ENCODE assay signal across 13 cellular contexts in genomic region chr2:162926501-162926900, GRCh38.
DNase-seq lines count a peak whose midpoint lies in the region; FAIRE-seq and TF ChIP-seq lines count a peak whose summit lies in the region.
"Had no signal": no experiment of that assay in that cellular context is flagged by ENCODE, and none has a peak within 500 bp of the region (broad histone marks: within the 10 kb centered on the region; RNA-seq: fewer than 3 reads in every experiment).

No MANE protein-coding gene starts in this region.

- POLR2A ChIA-PET in RWPE1 (lab: Yijun Ruan, JAX; ENCODE audit: low non-redundant PET), result no interaction called here

- no peak overlapping the region for H3K4me3 ChIP-seq in fibroblast of pulmonary artery (replicated peaks; ENCODE audit: low read depth, low read length)
- H3K4me3 ChIP-seq in skeletal muscle satellite cell (ENCODE audit: low read length), result no peak overlapping the region
- H3K4me3 ChIP-seq in sigmoid colon, result no peak overlapping the region

- TF ChIP-seq POLR2A in H54 (IDR thresholded peaks at IDR 0.05; ENCODE audit: low read depth, low read length), result no peak
- TF ChIP-seq POLR2A in sigmoid colon (IDR thresholded peaks at IDR 0.05), result no peak

- H3K9me3 ChIP-seq in skeletal muscle satellite cell (replicated peaks; ENCODE audit: low read length) (no peaks in the 10 kb centered on the region), sigmoid colon (no peaks in the 10 kb centered on the region)

- peak overlapping the region; percentile 23 for H3K4me2 ChIP-seq in skeletal muscle satellite cell (ENCODE audit: low read length)

- no peak for TF ChIP-seq EP300 in sigmoid colon (IDR thresholded peaks at IDR 0.05)

- peaks cover 13% of the 10 kb centered on the region for H3K4me1 ChIP-seq in skeletal muscle satellite cell (ENCODE audit: control insufficient read depth, insufficient read depth, low read length)
- H3K4me1 ChIP-seq in sigmoid colon, result no peaks in the 10 kb centered on the region

- 88% methylated on average over 2 of the region's 2 CpGs for WGBS in sigmoid colon, 2 donors

- H3K36me3 ChIP-seq in skeletal muscle satellite cell (ENCODE audit: insufficient read depth, low read length) (no peaks in the 10 kb centered on the region), sigmoid colon (no peaks in the 10 kb centered on the region)
- H3K36me3 ChIP-seq: WERI-Rb-1 had no signal

- DNase-seq in H54 (ENCODE audit: insufficient read length, low spot score) (peak; percentile 9), RWPE1 (ENCODE audit: low spot score) (peak; percentile 79), fibroblast of pulmonary artery (ENCODE audit: low read depth) (peak; percentile 8), head of caudate nucleus (no peak), SKM-1 (lab: John Stamatoyannopoulos, UW; ENCODE audit: unreplicated experiment) (no peak), midbrain (lab: John Stamatoyannopoulos, UW) (no peak), sigmoid colon (no peak)
- DNase-seq: activated T-cell treated with anti-CD3 and anti-CD28 coated beads, Interleukin-2, amount 50 U/mL, for 1 hour; caudate nucleus; H7; WERI-Rb-1 had no signal

- H3K27ac ChIP-seq in RWPE1, result no peak overlapping the region
- H3K27ac ChIP-seq in sigmoid colon, result no peak overlapping the region
- H3K27ac ChIP-seq: WERI-Rb-1 had no signal

- FAIRE-seq in H54 (lab: Jason Lieb, UNC), result peak; percentile 98
- FAIRE-seq: GM12891 had no signal

- H3K9ac ChIP-seq in skeletal muscle satellite cell (ENCODE audit: low read depth, low read length), result no peak overlapping the region

- H3K27me3 ChIP-seq in skeletal muscle satellite cell (ENCODE audit: control insufficient read depth, insufficient read depth, low read length), result no peaks in the 10 kb centered on the region
- H3K27me3 ChIP-seq in sigmoid colon, result no peaks in the 10 kb centered on the region

- TF ChIP-seq CTCF in RWPE1 (conservative IDR thresholded peaks at IDR 0.05; ENCODE audit: low read depth) (no peak), fibroblast of pulmonary artery (IDR thresholded peaks at IDR 0.05; ENCODE audit: low read length, missing control alignments) (no peak), sigmoid colon (IDR thresholded peaks at IDR 0.05) (no peak)

- intact Hi-C loops in head of caudate nucleus (cut with DNase I) (no loop called here), sigmoid colon (cut with DNase I) (no loop called here)

- CTCF ChIA-PET in RWPE1 (lab: Yijun Ruan, JAX), result no interaction called here

Comparison
In these comparisons a context has a peak if more than half of its experiments do, and no peak if none do; other contexts are left out.
1. DNase-seq: peak in H54 (single experiment), RWPE1 (single experiment) and fibroblast of pulmonary artery (single experiment); none in head of caudate nucleus (0 of 42), SKM-1 (single experiment), midbrain (single experiment) and sigmoid colon (single experiment).